Comparison of ENCODE assay signal across 1 cellular context in genomic region chr16:67445913-67446907, GRCh38.
TF ChIP-seq lines count a peak whose summit lies in the region.

No MANE protein-coding gene starts in this region.

TF ChIP-seq in HepG2, 621 proteins besides CTCF, POLR2A, EP300 and RAD21 (continued from another document and continues in another):
- TF ChIP-seq ZNF609 (CRISPR knock-in tag; IDR thresholded peaks at IDR 0.05; ENCODE audit: borderline replicate concordance) (peak; percentile 65; the same call in 1 of the 2 replicates), IKZF4 (CRISPR knock-in tag; IDR thresholded peaks at IDR 0.05; ENCODE audit: borderline replicate concordance, low read depth, not compliant biosample characterization) (no peak), NR2F6 (IDR thresholded peaks at IDR 0.05) (peak; percentile 75), NR2F6 (CRISPR knock-in tag; IDR thresholded peaks at IDR 0.05) (peak; percentile 84), ZNF180 (CRISPR knock-in tag; IDR thresholded peaks at IDR 0.05; ENCODE audit: borderline replicate concordance, low read depth) (peak; percentile 73; the same call in 1 of the 2 replicates), ATAD3A (CRISPR knock-in tag; IDR thresholded peaks at IDR 0.05) (no peak), MYPOP (CRISPR knock-in tag; IDR thresholded peaks at IDR 0.05) (peak; percentile 71; the same call in 1 of the 2 replicates), NONO (IDR thresholded peaks at IDR 0.05) (no peak), NONO (CRISPR knock-in tag; conservative IDR thresholded peaks at IDR 0.05) (peak; percentile 83; the same call in 1 of the 2 replicates), ZNF12 (CRISPR knock-in tag; IDR thresholded peaks at IDR 0.05) (0 out of 2 replicates have a peak, but pooled peaks have one; percentile 21), PITX1 (CRISPR knock-in tag; IDR thresholded peaks at IDR 0.05) (peak; percentile 74; the same call in 1 of the 2 replicates), ZNF121 (CRISPR knock-in tag; IDR thresholded peaks at IDR 0.05) (no peak), ZNF646 (CRISPR knock-in tag; IDR thresholded peaks at IDR 0.05) (0 out of 2 replicates have a peak, but pooled peaks have one; percentile 2), ARID4A (CRISPR knock-in tag; IDR thresholded peaks at IDR 0.05; ENCODE audit: borderline replicate concordance) (peak; percentile 77), CBFB (CRISPR knock-in tag; IDR thresholded peaks at IDR 0.05) (0 out of 2 replicates have a peak, but pooled peaks have one; percentile 31), MXD4 (CRISPR knock-in tag; IDR thresholded peaks at IDR 0.05) (peak; percentile 64; the same call in 1 of the 2 replicates), NFKB2 (CRISPR knock-in tag; IDR thresholded peaks at IDR 0.05; ENCODE audit: borderline replicate concordance) (peak; percentile 3; the same call in 1 of the 2 replicates), ZNF331 (CRISPR knock-in tag; IDR thresholded peaks at IDR 0.05) (peak; percentile 53; the same call in 1 of the 2 replicates), ZNF556 (CRISPR knock-in tag; IDR thresholded peaks at IDR 0.05; ENCODE audit: borderline replicate concordance) (peak; percentile 82; the same call in 1 of the 2 replicates), ZHX1 (CRISPR knock-in tag; IDR thresholded peaks at IDR 0.05; ENCODE audit: low read depth) (peak; percentile 71), ARHGAP35 (CRISPR knock-in tag; IDR thresholded peaks at IDR 0.05; ENCODE audit: borderline replicate concordance) (no peak), AHR (CRISPR knock-in tag; IDR thresholded peaks at IDR 0.05) (peak; percentile 5; the same call in 1 of the 2 replicates), ZNF644 (CRISPR knock-in tag; IDR thresholded peaks at IDR 0.05; ENCODE audit: low read depth) (peak; percentile 52; the same call in 1 of the 2 replicates), SRY (CRISPR knock-in tag; IDR thresholded peaks at IDR 0.05) (no peak; the same call in 1 of the 2 replicates), PRDM4 (CRISPR knock-in tag; IDR thresholded peaks at IDR 0.05; ENCODE audit: borderline replicate concordance) (no peak), E2F1 (CRISPR knock-in tag; IDR thresholded peaks at IDR 0.05) (0 out of 2 replicates have a peak, but pooled peaks have one; percentile 31), RARG (CRISPR knock-in tag; IDR thresholded peaks at IDR 0.05; ENCODE audit: low read depth) (no peak), EED (CRISPR knock-in tag; IDR thresholded peaks at IDR 0.05) (0 out of 2 replicates have a peak, but pooled peaks have one; percentile 15), ZNF772 (CRISPR knock-in tag; IDR thresholded peaks at IDR 0.05) (peak; percentile 93)
